1 cellular context compared by ENCODE assay signal in the genomic region with DNA sequence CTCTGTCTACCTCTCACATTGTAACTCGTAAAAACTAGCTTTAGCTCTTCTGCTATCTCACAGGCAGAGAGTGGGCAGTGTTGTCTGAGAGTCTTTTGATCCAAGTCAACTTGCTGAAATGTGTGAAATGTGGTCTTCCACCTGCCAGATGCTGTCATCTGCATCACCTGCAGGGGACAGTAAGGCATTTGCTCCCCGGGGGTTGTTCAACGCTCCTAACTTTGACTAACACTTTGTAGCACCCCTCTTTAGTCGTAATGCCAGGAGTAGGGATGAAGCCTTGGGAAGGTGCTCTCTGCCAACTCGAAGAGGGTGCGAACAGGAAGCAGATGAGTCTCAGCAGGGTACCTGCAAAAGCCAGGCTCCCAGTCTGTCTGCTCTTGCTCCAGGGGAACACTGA.
TF ChIP-seq lines count a peak whose summit lies in the region.

No MANE protein-coding gene starts in this region.

TF ChIP-seq in WTC11, 78 proteins besides CTCF, POLR2A, EP300 and RAD21 (continued from another document):
- TF ChIP-seq ZNF396 (CRISPR knock-in tag; IDR thresholded peaks at IDR 0.05; ENCODE audit: borderline replicate concordance), result no peak
- TF ChIP-seq, protein P1, sequence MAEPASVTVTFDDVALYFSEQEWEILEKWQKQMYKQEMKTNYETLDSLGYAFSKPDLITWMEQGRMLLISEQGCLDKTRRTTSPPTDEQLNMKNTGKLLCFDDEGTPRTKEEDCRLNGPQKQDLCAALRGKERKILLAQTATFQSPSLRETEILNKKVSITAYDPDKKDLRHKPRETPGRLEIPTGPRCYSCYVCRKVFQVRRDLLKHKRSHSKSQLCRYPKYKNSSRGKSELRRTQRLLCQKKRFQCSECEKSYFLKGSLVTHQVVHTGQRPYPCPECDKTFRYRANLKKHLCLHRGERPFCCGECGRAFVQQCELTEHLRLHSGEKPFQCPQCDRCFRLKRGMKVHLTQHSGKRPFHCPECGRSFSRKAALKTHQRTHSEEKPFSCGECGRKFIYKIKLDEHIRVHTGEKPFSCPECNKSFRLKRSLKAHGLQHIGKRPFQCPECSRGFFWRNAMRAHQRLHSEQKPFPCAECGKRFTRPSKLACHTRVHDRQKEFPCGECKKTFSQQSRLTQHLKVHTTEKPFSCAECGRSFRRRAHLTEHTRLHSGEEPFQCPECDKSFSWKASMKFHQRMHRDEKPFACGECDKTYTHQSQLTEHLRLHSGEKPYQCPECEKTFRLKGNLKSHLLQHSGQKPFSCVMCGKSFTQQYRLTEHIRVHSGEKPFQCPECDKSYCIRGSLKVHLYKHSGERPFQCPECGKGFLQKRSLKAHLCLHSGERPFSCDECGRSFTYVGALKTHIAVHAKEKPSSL (CRISPR knock-in tag; conservative IDR thresholded peaks at IDR 0.05), result no peak
- TF ChIP-seq, protein P2, sequence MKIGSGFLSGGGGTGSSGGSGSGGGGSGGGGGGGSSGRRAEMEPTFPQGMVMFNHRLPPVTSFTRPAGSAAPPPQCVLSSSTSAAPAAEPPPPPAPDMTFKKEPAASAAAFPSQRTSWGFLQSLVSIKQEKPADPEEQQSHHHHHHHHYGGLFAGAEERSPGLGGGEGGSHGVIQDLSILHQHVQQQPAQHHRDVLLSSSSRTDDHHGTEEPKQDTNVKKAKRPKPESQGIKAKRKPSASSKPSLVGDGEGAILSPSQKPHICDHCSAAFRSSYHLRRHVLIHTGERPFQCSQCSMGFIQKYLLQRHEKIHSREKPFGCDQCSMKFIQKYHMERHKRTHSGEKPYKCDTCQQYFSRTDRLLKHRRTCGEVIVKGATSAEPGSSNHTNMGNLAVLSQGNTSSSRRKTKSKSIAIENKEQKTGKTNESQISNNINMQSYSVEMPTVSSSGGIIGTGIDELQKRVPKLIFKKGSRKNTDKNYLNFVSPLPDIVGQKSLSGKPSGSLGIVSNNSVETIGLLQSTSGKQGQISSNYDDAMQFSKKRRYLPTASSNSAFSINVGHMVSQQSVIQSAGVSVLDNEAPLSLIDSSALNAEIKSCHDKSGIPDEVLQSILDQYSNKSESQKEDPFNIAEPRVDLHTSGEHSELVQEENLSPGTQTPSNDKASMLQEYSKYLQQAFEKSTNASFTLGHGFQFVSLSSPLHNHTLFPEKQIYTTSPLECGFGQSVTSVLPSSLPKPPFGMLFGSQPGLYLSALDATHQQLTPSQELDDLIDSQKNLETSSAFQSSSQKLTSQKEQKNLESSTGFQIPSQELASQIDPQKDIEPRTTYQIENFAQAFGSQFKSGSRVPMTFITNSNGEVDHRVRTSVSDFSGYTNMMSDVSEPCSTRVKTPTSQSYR (CRISPR knock-in tag; IDR thresholded peaks at IDR 0.05), result no peak
- no peak for TF ChIP-seq NFATC4 (CRISPR knock-in tag; IDR thresholded peaks at IDR 0.05)
- TF ChIP-seq, protein P3, sequence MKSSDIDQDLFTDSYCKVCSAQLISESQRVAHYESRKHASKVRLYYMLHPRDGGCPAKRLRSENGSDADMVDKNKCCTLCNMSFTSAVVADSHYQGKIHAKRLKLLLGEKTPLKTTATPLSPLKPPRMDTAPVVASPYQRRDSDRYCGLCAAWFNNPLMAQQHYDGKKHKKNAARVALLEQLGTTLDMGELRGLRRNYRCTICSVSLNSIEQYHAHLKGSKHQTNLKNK (CRISPR knock-in tag; IDR thresholded peaks at IDR 0.05), result no peak
- no peak for TF ChIP-seq GRHL2 (CRISPR knock-in tag; IDR thresholded peaks at IDR 0.05; ENCODE audit: insufficient replicate concordance, severe bottlenecking)
- TF ChIP-seq, protein P4, sequence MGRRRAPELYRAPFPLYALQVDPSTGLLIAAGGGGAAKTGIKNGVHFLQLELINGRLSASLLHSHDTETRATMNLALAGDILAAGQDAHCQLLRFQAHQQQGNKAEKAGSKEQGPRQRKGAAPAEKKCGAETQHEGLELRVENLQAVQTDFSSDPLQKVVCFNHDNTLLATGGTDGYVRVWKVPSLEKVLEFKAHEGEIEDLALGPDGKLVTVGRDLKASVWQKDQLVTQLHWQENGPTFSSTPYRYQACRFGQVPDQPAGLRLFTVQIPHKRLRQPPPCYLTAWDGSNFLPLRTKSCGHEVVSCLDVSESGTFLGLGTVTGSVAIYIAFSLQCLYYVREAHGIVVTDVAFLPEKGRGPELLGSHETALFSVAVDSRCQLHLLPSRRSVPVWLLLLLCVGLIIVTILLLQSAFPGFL (CRISPR knock-in tag; IDR thresholded peaks at IDR 0.05; ENCODE audit: borderline replicate concordance), result no peak
- TF ChIP-seq ZNF317 (CRISPR knock-in tag; IDR thresholded peaks at IDR 0.05; ENCODE audit: borderline replicate concordance, low read depth), result no peak
